In genomic region chr6:21811484-21811883, GRCh38 we compare ENCODE assay signal across 26 cellular contexts.
"Had no signal": no experiment of that assay in that cellular context is flagged by ENCODE, and none has a peak within 500 bp of the region (broad histone marks: within the 10 kb centered on the region; RNA-seq: fewer than 3 reads in every experiment).

No MANE protein-coding gene starts in this region.

- DNase-seq: activated CD4-positive, alpha-beta memory T cell treated with anti-CD3 and anti-CD28 coated beads for 36 hours; activated CD4-positive, alpha-beta T cell treated with anti-CD3 and anti-CD28 coated beads, Interleukin-2, amount 10 ng/mL, durations not matched to agents 7 days and 5 days; activated CD4-positive, CD25-positive, alpha-beta regulatory T cell; activated CD8-positive, alpha-beta memory T cell treated with anti-CD3 and anti-CD28 coated beads for 24 hours; activated gamma-delta T cell; activated naive CD4-positive, alpha-beta T cell treated with anti-CD3 and anti-CD28 coated beads for 36 hours; activated T-cell treated with anti-CD3 and anti-CD28 coated beads, Interleukin-2, amount 50 U/mL, for 48 hours; amygdala; brain microvascular endothelial cell; Karpas-422; NCI-H1048; NCI-H1417; NCI-H2029; NCI-H2107; NCI-H2171 treated with DMSO at 0.1 percent for 48 hours; NCI-H226; NCI-H526; NCI-H774; OCI-M1; SHP77 treated with DMSO at 0.1 percent for 48 hours; T-helper 17 cell; T-helper 9 cell had no signal

- H3K27me3 Mint-ChIP-seq: activated CD4-positive, alpha-beta memory T cell treated with anti-CD3 and anti-CD28 coated beads for 36 hours; activated CD4-positive, alpha-beta T cell treated with anti-CD3 and anti-CD28 coated beads, Interleukin-2, amount 10 ng/mL, durations not matched to agents 7 days and 5 days; activated T-helper 17 cell treated with anti-CD3 and anti-CD28 coated beads, Interleukin-2, amount 50 U/mL, for 72 hours; T-helper 17 cell had no signal

- ATAC-seq: activated T-helper 17 cell treated with anti-CD3 and anti-CD28 coated beads, Interleukin-2, amount 50 U/mL, for 72 hours; K562; T-helper 17 cell had no signal

- H3K4me3 Mint-ChIP-seq: activated CD4-positive, alpha-beta memory T cell treated with anti-CD3 and anti-CD28 coated beads for 36 hours; activated CD4-positive, alpha-beta T cell treated with anti-CD3 and anti-CD28 coated beads, Interleukin-2, amount 10 ng/mL, durations not matched to agents 7 days and 5 days; activated naive CD4-positive, alpha-beta T cell treated with anti-CD3 and anti-CD28 coated beads for 36 hours; activated naive CD8-positive, alpha-beta T cell; activated T-helper 17 cell treated with anti-CD3 and anti-CD28 coated beads, Interleukin-2, amount 50 U/mL, for 72 hours; T-helper 17 cell had no signal

- H3K27me3 ChIP-seq: brain microvascular endothelial cell, cardiac muscle cell had no signal

- H3K36me3 ChIP-seq: brain microvascular endothelial cell, cardiac muscle cell had no signal

- H3K27ac ChIP-seq: brain microvascular endothelial cell, cardiac muscle cell had no signal

- H3K27ac Mint-ChIP-seq: activated CD4-positive, alpha-beta memory T cell treated with anti-CD3 and anti-CD28 coated beads for 36 hours; activated CD4-positive, alpha-beta T cell treated with anti-CD3 and anti-CD28 coated beads, Interleukin-2, amount 10 ng/mL, durations not matched to agents 7 days and 5 days; activated naive CD4-positive, alpha-beta T cell treated with anti-CD3 and anti-CD28 coated beads for 36 hours; activated naive CD8-positive, alpha-beta T cell; activated T-helper 17 cell treated with anti-CD3 and anti-CD28 coated beads, Interleukin-2, amount 50 U/mL, for 72 hours; T-helper 17 cell had no signal

- H3K9me3 Mint-ChIP-seq: activated CD4-positive, alpha-beta memory T cell treated with anti-CD3 and anti-CD28 coated beads for 36 hours; activated CD4-positive, alpha-beta T cell treated with anti-CD3 and anti-CD28 coated beads, Interleukin-2, amount 10 ng/mL, durations not matched to agents 7 days and 5 days; activated naive CD4-positive, alpha-beta T cell treated with anti-CD3 and anti-CD28 coated beads for 36 hours; activated T-helper 17 cell treated with anti-CD3 and anti-CD28 coated beads, Interleukin-2, amount 50 U/mL, for 72 hours had no signal

- H3K4me1 Mint-ChIP-seq: activated CD4-positive, alpha-beta T cell treated with anti-CD3 and anti-CD28 coated beads, Interleukin-2, amount 10 ng/mL, durations not matched to agents 7 days and 5 days; activated T-helper 17 cell treated with anti-CD3 and anti-CD28 coated beads, Interleukin-2, amount 50 U/mL, for 72 hours; T-helper 17 cell had no signal

- H3K4me3 ChIP-seq: cardiac muscle cell, K562 had no signal

- H3K36me3 Mint-ChIP-seq: activated CD4-positive, alpha-beta memory T cell treated with anti-CD3 and anti-CD28 coated beads for 36 hours; activated naive CD8-positive, alpha-beta T cell had no signal
